ENCODE assay signal across 19 cellular contexts in genomic region chr12:66538970-66539369, GRCh38.
A peak's percentile ranks its signal among the peaks of the same experiment; 100 is the strongest.
DNase-seq lines count a peak whose midpoint lies in the region; ATAC-seq, FAIRE-seq and TF ChIP-seq lines count a peak whose summit lies in the region.
"Had no signal": no experiment of that assay in that cellular context is flagged by ENCODE, and none has a peak within 500 bp of the region (broad histone marks: within the 10 kb centered on the region; RNA-seq: fewer than 3 reads in every experiment).

No MANE protein-coding gene starts in this region.

- H3K4me1 Mint-ChIP-seq in WTC11 = peaks cover 3% of the 10 kb centered on the region
- H3K4me1 Mint-ChIP-seq: activated B cell treated with CpG ODN at 0.5 μM for 24 hours; CD8-positive, alpha-beta memory T cell; central memory CD8-positive, alpha-beta T cell had no signal

- H3K9me3 Mint-ChIP-seq in WTC11 = no peaks in the 10 kb centered on the region; the same call in 1 of the 2 replicates
- H3K9me3 Mint-ChIP-seq: activated B cell treated with CpG ODN at 0.5 μM for 24 hours; activated CD8-positive, alpha-beta T cell treated with anti-CD3 and anti-CD28 coated beads for 36 hours; CD8-positive, alpha-beta memory T cell; central memory CD8-positive, alpha-beta T cell had no signal

- ATAC-seq in WTC11 (peak; percentile 26; the same call in 1 of the 2 replicates), HG02763 (IDR thresholded peaks at IDR 0.05; ENCODE audit: unreplicated experiment) (no peak)
- ATAC-seq: activated CD8-positive, alpha-beta T cell treated with anti-CD3 and anti-CD28 coated beads for 36 hours; HepG2; stimulated activated naive CD8-positive, alpha-beta T cell treated with anti-CD3 and anti-CD28 coated beads, Interleukin-15, Interleukin-2, amounts not matched to agents 100 U/mL and 50 U/mL, for 24 hours had no signal

- TF ChIP-seq CTCF in WTC11 (IDR thresholded peaks at IDR 0.05) = no peak

- no peak overlapping the region for H3K4me3 Mint-ChIP-seq in WTC11
- H3K4me3 Mint-ChIP-seq: activated B cell treated with CpG ODN at 0.5 μM for 24 hours; activated CD8-positive, alpha-beta T cell treated with anti-CD3 and anti-CD28 coated beads for 36 hours; CD8-positive, alpha-beta memory T cell; central memory CD8-positive, alpha-beta T cell had no signal

- CTCF ChIA-PET in WTC11 (lab: Charles Lee) = interaction anchor here (1.9 kb wide), 1 partner anchor 10 kb away, joined by 5 read pairs; no protein-coding TSS in a partner anchor

- no peak for FAIRE-seq in urothelium cell line (lab: Jason Lieb, UNC)
- FAIRE-seq: frontal cortex, HepG2 had no signal

- no peaks in the 10 kb centered on the region for H3K27me3 Mint-ChIP-seq in WTC11 (ENCODE audit: low read depth)
- H3K27me3 Mint-ChIP-seq: activated B cell treated with CpG ODN at 0.5 μM for 24 hours; activated CD8-positive, alpha-beta T cell treated with anti-CD3 and anti-CD28 coated beads for 36 hours had no signal

- DNase-seq in HT1080 (ENCODE audit: low read depth) (peak; percentile 72), WTC11 (ENCODE audit: low spot score) (peak; percentile 34), iPS DF 19.7 (ENCODE audit: low read depth, low spot score) (peak; percentile 42), urothelium cell line (ENCODE audit: low spot score) (peak; percentile 40), NCI-H1417 (lab: John Stamatoyannopoulos, UW) (no peak), activated gamma-delta T cell (lab: John Stamatoyannopoulos, UW) (no peak)
- DNase-seq: activated B cell treated with CpG ODN at 0.5 μM for 24 hours; activated CD8-positive, alpha-beta T cell treated with anti-CD3 and anti-CD28 coated beads for 36 hours; activated naive CD4-positive, alpha-beta T cell; activated T-cell treated with anti-CD3 and anti-CD28 coated beads, Interleukin-2, amount 50 U/mL, for 1 hour; AML-193; CD8-positive, alpha-beta memory T cell; erythroblast; stimulated activated naive CD8-positive, alpha-beta T cell treated with anti-CD3 and anti-CD28 coated beads, Interleukin-15, Interleukin-2, amounts not matched to agents 100 U/mL and 50 U/mL, for 24 hours; T-helper 2 cell had no signal

- H3K36me3 Mint-ChIP-seq in WTC11 = no peaks in the 10 kb centered on the region
- H3K36me3 Mint-ChIP-seq: CD8-positive, alpha-beta memory T cell had no signal

- POLR2A ChIA-PET in WTC11 (lab: Charles Lee) = no interaction called here

- H3K27ac Mint-ChIP-seq in WTC11 = no peak overlapping the region
- H3K27ac Mint-ChIP-seq: activated B cell treated with CpG ODN at 0.5 μM for 24 hours; activated CD8-positive, alpha-beta T cell treated with anti-CD3 and anti-CD28 coated beads for 36 hours; CD8-positive, alpha-beta memory T cell had no signal

TF ChIP-seq in WTC11, 78 proteins besides CTCF, POLR2A, EP300 and RAD21:
- no peak for TF ChIP-seq EMX1 (CRISPR knock-in tag; IDR thresholded peaks at IDR 0.05)
- no peak for TF ChIP-seq JAZF1 (CRISPR knock-in tag; IDR thresholded peaks at IDR 0.05)
- TF ChIP-seq CDX4 (CRISPR knock-in tag; IDR thresholded peaks at IDR 0.05; ENCODE audit: borderline replicate concordance) = no peak
- TF ChIP-seq PRRX2 (CRISPR knock-in tag; IDR thresholded peaks at IDR 0.05) = no peak
- TF ChIP-seq FOXP4 (CRISPR knock-in tag; IDR thresholded peaks at IDR 0.05) = no peak
- no peak for TF ChIP-seq ATF6 (CRISPR knock-in tag; IDR thresholded peaks at IDR 0.05)
TF ChIP-seq in WTC11: peak in this region for 0.

Comparison
In these comparisons a context has a peak if more than half of its experiments do, and no peak if none do; other contexts are left out.
1. DNase-seq: peak in HT1080 (single experiment), WTC11 (single experiment), iPS DF 19.7 (single experiment) and urothelium cell line (single experiment); none in NCI-H1417 (0 of 3) and activated gamma-delta T cell (single experiment).